ENCODE assay signal across 11 cellular contexts in genomic region chr10:70885931-70886903, GRCh38. TPM values are rescaled to one million over a fixed set of nuclear protein-coding genes. Genes with fewer than 3 reads are reported as not detected.
DNase-seq lines count a peak whose midpoint lies in the region; ATAC-seq and TF ChIP-seq lines count a peak whose summit lies in the region.
"Had no signal": no experiment of that assay in that cellular context is flagged by ENCODE, and none has a peak within 500 bp of the region (broad histone marks: within the 10 kb centered on the region; RNA-seq: fewer than 3 reads in every experiment).

No MANE protein-coding gene starts in this region.

- H3K4me3 Mint-ChIP-seq in CD8-positive, alpha-beta memory T cell: peak overlapping the region; percentile 13 to 92 (median 73)
- no peak overlapping the region for H3K4me3 Mint-ChIP-seq in endothelial cell (ENCODE audit: unreplicated experiment)
- H3K4me3 Mint-ChIP-seq in neural crest cell: peak overlapping the region; percentile 81

- BruUV-seq in PC-9 (replicated peaks; lab: Mats Ljungman, UMichigan): TSS peak; percentile 45

- no peak overlapping the region for H2AFZ ChIP-seq in PC-9

- POLR2A ChIA-PET in CD8-positive, alpha-beta memory T cell (lab: Charles Lee): interaction anchor here (0.5 kb wide), 1 partner anchor 770 kb away, joined by 3 read pairs; no protein-coding TSS in a partner anchor
- POLR2A ChIA-PET in PC-9 (lab: Charles Lee; ENCODE audit: unreplicated experiment): interaction anchor here (0.6 kb wide), 1 partner anchor 57 kb away, joined by 6 read pairs; no protein-coding TSS in a partner anchor

- peaks cover 26% of the 10 kb centered on the region; the same call in 1 of the 2 replicates for H3F3A ChIP-seq in PC-9 (ENCODE audit: insufficient read depth, low read depth)

- H3K27ac ChIP-seq in CD8-positive, alpha-beta memory T cell (ENCODE audit: low read depth, low read length): no peak overlapping the region
- H3K27ac ChIP-seq in PC-9: no peak overlapping the region
- H3K27ac ChIP-seq: SJSA1 had no signal

- no peaks in the 10 kb centered on the region for H3K9me3 ChIP-seq in CD8-positive, alpha-beta memory T cell (ENCODE audit: low read length)
- H3K9me3 ChIP-seq in PC-9 (ENCODE audit: insufficient read depth, low read depth): no peaks in the 10 kb centered on the region
- H3K9me3 ChIP-seq: MG63, SJSA1 had no signal

- H3K4me2 ChIP-seq in PC-9: no peak overlapping the region

- no peak for ATAC-seq in HG02970 (IDR thresholded peaks at IDR 0.05; ENCODE audit: low FRiP score, unreplicated experiment)

- CTCF ChIA-PET in CD8-positive, alpha-beta memory T cell (lab: Charles Lee): interaction anchor here (1.1 to 4.1 kb wide), 3 partner anchors 9 to 337 kb away, joined by 4 to 11 read pairs (median 6); no protein-coding TSS in a partner anchor
- CTCF ChIA-PET in PC-9 (lab: Charles Lee): no interaction called here

- no peak for TF ChIP-seq CTCF in PC-9 (conservative IDR thresholded peaks at IDR 0.05)
- TF ChIP-seq CTCF in endothelial cell (IDR thresholded peaks at IDR 0.05; ENCODE audit: unreplicated experiment): no peak
- TF ChIP-seq CTCF in neural crest cell (conservative IDR thresholded peaks at IDR 0.05): no peak
- no peak for TF ChIP-seq CTCF in foreskin fibroblast (IDR thresholded peaks at IDR 0.05; ENCODE audit: low read depth, low read length)

- peaks cover 0 to 32% (median 5%) of the 10 kb centered on the region in 3 donors for H3K36me3 Mint-ChIP-seq in CD8-positive, alpha-beta memory T cell
- H3K36me3 Mint-ChIP-seq in endothelial cell (ENCODE audit: low read depth, unreplicated experiment) (peaks cover 15% of the 10 kb centered on the region), neural crest cell (ENCODE audit: low read depth) (peaks cover 4% of the 10 kb centered on the region)

- H3K9me2 ChIP-seq in PC-9 (ENCODE audit: insufficient read depth): no peaks in the 10 kb centered on the region

- no peaks in the 10 kb centered on the region for H3K9me3 Mint-ChIP-seq in CD8-positive, alpha-beta memory T cell
- H3K9me3 Mint-ChIP-seq in endothelial cell (ENCODE audit: unreplicated experiment) (no peaks in the 10 kb centered on the region), neural crest cell (no peaks in the 10 kb centered on the region)
- H3K9me3 Mint-ChIP-seq: stimulated activated naive CD8-positive, alpha-beta T cell treated with anti-CD3 and anti-CD28 coated beads, Interleukin-15, Interleukin-2, amounts not matched to agents 100 ng/mL and 50 ng/mL, for 24 hours had no signal

- peaks cover 12% of the 10 kb centered on the region for H3K4me1 ChIP-seq in CD8-positive, alpha-beta memory T cell (ENCODE audit: insufficient read depth, low read length)
- H3K4me1 ChIP-seq in PC-9 (replicated peaks; ENCODE audit: insufficient read depth): peaks cover 17% of the 10 kb centered on the region

- intact Hi-C loops in PC-9 (cut with micrococcal nuclease; ENCODE audit: unreplicated experiment): loop anchor here (10.0 kb wide), 1 partner anchor 661 kb away; no protein-coding TSS in a partner anchor

- H3K79me2 ChIP-seq in PC-9 (ENCODE audit: low read depth): peaks cover 23% of the 10 kb centered on the region; the same call in 1 of the 2 replicates

- H3K36me3 ChIP-seq in CD8-positive, alpha-beta memory T cell (ENCODE audit: insufficient read depth, low read length): no peaks in the 10 kb centered on the region
- H3K36me3 ChIP-seq in PC-9 (ENCODE audit: low read depth): peaks cover 21% of the 10 kb centered on the region
- H3K36me3 ChIP-seq: SJSA1 had no signal

- DNase-seq in CD8-positive, alpha-beta memory T cell: no peak
- no peak for DNase-seq in PC-9
- no peak for DNase-seq in endothelial cell (ENCODE audit: low spot score)
- no peak for DNase-seq in neural crest cell (ENCODE audit: low read depth, low spot score)
- no peak for DNase-seq in hypothalamus (lab: John Stamatoyannopoulos, UW)
- DNase-seq in foreskin fibroblast: no peak
- DNase-seq: H7, MG63 had no signal

- H4K20me1 ChIP-seq in PC-9 (ENCODE audit: insufficient read depth): no peaks in the 10 kb centered on the region

- H3K4me3 ChIP-seq in CD8-positive, alpha-beta memory T cell (ENCODE audit: low read length): no peak overlapping the region
- H3K4me3 ChIP-seq in PC-9: no peak overlapping the region
- no peak overlapping the region for H3K4me3 ChIP-seq in foreskin fibroblast (ENCODE audit: low read depth in 1 of 2, low read length in 2 of 2)
- H3K4me3 ChIP-seq: MG63, SJSA1 had no signal

- H3K4me1 Mint-ChIP-seq in CD8-positive, alpha-beta memory T cell: peaks cover 11 to 23% (median 21%) of the 10 kb centered on the region in 3 donors
- H3K4me1 Mint-ChIP-seq in endothelial cell (ENCODE audit: unreplicated experiment) (peaks cover 26% of the 10 kb centered on the region), neural crest cell (peaks cover 17% of the 10 kb centered on the region)

- no peaks in the 10 kb centered on the region for H3K27me3 Mint-ChIP-seq in CD8-positive, alpha-beta memory T cell
- H3K27me3 Mint-ChIP-seq in endothelial cell (ENCODE audit: unreplicated experiment) (peaks cover 11% of the 10 kb centered on the region), neural crest cell (ENCODE audit: low read depth) (peaks cover under 1% of the 10 kb centered on the region)
- H3K27me3 Mint-ChIP-seq: stimulated activated naive CD8-positive, alpha-beta T cell treated with anti-CD3 and anti-CD28 coated beads, Interleukin-15, Interleukin-2, amounts not matched to agents 100 ng/mL and 50 ng/mL, for 24 hours had no signal

- peak overlapping the region in 5 of 8 donors; percentile 34 to 89 (median 84) for H3K27ac Mint-ChIP-seq in CD8-positive, alpha-beta memory T cell
- H3K27ac Mint-ChIP-seq in endothelial cell (ENCODE audit: unreplicated experiment) (peak overlapping the region; percentile 13), neural crest cell (ENCODE audit: unreplicated experiment) (no peak overlapping the region)
- H3K27ac Mint-ChIP-seq: stimulated activated naive CD8-positive, alpha-beta T cell treated with anti-CD3 and anti-CD28 coated beads, Interleukin-15, Interleukin-2, amounts not matched to agents 100 ng/mL and 50 ng/mL, for 24 hours had no signal

- no peaks in the 10 kb centered on the region for H3K27me3 ChIP-seq in CD8-positive, alpha-beta memory T cell (ENCODE audit: insufficient read depth, low read length, poor library complexity, severe bottlenecking)
- H3K27me3 ChIP-seq in PC-9 (ENCODE audit: insufficient read depth, low read depth): no peaks in the 10 kb centered on the region
- H3K27me3 ChIP-seq: MG63, SJSA1 had no signal

RNA-seq across cellular contexts. Expression of gene PCBD1, which starts 2.1 kb away (rescaled TPM):
- total RNA-seq in CD8-positive, alpha-beta memory T cell: 10 to 100 TPM; 53.9 to 55.3 TPM
- polyA plus RNA-seq in CD8-positive, alpha-beta memory T cell: 29.1 TPM
- 128 and 164 TPM in 2 replicates for total RNA-seq in PC-9 (2021)
- total RNA-seq in endothelial cell (ENCODE audit: unreplicated experiment): 23.9 TPM
- total RNA-seq in neural crest cell: 38.2 and 38.3 TPM in 2 replicates
